In genomic region chr10:76453997-76454396, GRCh38 we compare ENCODE assay signal across 23 cellular contexts.
"Had no signal": no experiment of that assay in that cellular context is flagged by ENCODE, and none has a peak within 500 bp of the region (broad histone marks: within the 10 kb centered on the region; RNA-seq: fewer than 3 reads in every experiment).

No MANE protein-coding gene starts in this region.

- H3K9me3 ChIP-seq: esophagus muscularis mucosa, lower lobe of right lung, sigmoid colon, tibial artery had no signal

- H3K4me3 ChIP-seq: cardiac muscle cell, esophagus muscularis mucosa, hepatocyte, lower lobe of right lung, sigmoid colon, tibial artery had no signal

- H3K36me3 ChIP-seq: cardiac muscle cell, esophagus muscularis mucosa, lower lobe of right lung, sigmoid colon, tibial artery, WERI-Rb-1 had no signal

- FAIRE-seq: endothelial cell of umbilical vein, islet of Langerhans had no signal

- H3K27ac ChIP-seq: cardiac muscle cell, hepatocyte, lower lobe of right lung, WERI-Rb-1 had no signal

- H3K27me3 ChIP-seq: cardiac muscle cell, esophagus muscularis mucosa, hepatocyte, sigmoid colon, tibial artery had no signal

- H3K4me1 ChIP-seq: lower lobe of right lung had no signal

- DNase-seq: activated CD4-positive, alpha-beta T cell treated with anti-CD3 and anti-CD28 coated beads for 1 hour; activated CD4-positive, alpha-beta T cell treated with anti-CD3 and anti-CD28 coated beads, Interleukin-2, amount 50 U/mL, for 4 hours; activated effector memory CD4-positive, alpha-beta T cell treated with anti-CD3 and anti-CD28 coated beads, Interleukin-2, amount 50 U/mL, for 16 hours; activated naive CD4-positive, alpha-beta T cell treated with anti-CD3 and anti-CD28 coated beads, Interleukin-2, amount 50 U/mL, for 16 hours; activated T-cell treated with anti-CD3 and anti-CD28 coated beads, Interleukin-2, amount 50 U/mL, for 72 hours; dermis blood vessel endothelial cell; effector memory CD4-positive, alpha-beta T cell; left cardiac atrium; lower lobe of right lung; nucleus accumbens; posterior cingulate gyrus; sigmoid colon; stimulated activated CD4-positive, alpha-beta T cell treated with anti-CD3 and anti-CD28 coated beads, Interleukin-1b, Interleukin-23, amount 100 ng/mL, for 48 hours; stimulated activated CD8-positive, alpha-beta memory T cell treated with anti-CD3 and anti-CD28 coated beads, Interleukin-4, amount 100 ng/mL, for 48 hours; stimulated activated naive CD4-positive, alpha-beta T cell; T-helper 2 cell; WERI-Rb-1 had no signal

- ATAC-seq: activated T-cell treated with anti-CD3 and anti-CD28 coated beads, Interleukin-2, amount 50 U/mL, for 72 hours had no signal
